Comparison of ENCODE assay signal across 1 cellular context in the genomic region with DNA sequence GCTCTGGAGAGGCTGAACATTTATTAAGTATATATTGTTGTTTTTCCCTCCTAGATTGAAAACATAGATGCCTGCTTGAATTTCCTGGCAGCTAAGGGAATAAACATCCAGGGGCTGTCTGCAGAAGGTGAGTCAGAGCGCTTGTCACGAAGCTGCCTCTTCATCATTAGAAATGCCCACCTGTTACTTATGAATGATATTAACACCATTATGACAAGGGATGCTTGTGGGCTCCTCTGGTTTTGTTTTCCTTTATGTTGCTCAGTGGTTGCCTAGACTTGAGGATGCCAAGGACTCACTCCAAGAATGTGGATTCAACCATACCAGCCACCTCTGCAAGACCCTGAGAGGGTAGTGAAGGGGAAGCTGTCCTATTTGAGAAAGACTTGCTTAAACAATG.
TF ChIP-seq lines count a peak whose summit lies in the region.

No MANE protein-coding gene starts in this region.

TF ChIP-seq in SK-N-SH treated with all-trans-retinoic acid at 6 μM for 48 hours, 23 proteins besides CTCF, POLR2A, EP300 and RAD21 (continued from another document):
- TF ChIP-seq ZNF565 (CRISPR knock-in tag; conservative IDR thresholded peaks at IDR 0.05; ENCODE audit: low read depth) (no peak), ESRRG (CRISPR knock-in tag; IDR thresholded peaks at IDR 0.05) (no peak), BACH2 (CRISPR knock-in tag; IDR thresholded peaks at IDR 0.05; ENCODE audit: borderline replicate concordance) (no peak)
- TF ChIP-seq, protein P1, sequence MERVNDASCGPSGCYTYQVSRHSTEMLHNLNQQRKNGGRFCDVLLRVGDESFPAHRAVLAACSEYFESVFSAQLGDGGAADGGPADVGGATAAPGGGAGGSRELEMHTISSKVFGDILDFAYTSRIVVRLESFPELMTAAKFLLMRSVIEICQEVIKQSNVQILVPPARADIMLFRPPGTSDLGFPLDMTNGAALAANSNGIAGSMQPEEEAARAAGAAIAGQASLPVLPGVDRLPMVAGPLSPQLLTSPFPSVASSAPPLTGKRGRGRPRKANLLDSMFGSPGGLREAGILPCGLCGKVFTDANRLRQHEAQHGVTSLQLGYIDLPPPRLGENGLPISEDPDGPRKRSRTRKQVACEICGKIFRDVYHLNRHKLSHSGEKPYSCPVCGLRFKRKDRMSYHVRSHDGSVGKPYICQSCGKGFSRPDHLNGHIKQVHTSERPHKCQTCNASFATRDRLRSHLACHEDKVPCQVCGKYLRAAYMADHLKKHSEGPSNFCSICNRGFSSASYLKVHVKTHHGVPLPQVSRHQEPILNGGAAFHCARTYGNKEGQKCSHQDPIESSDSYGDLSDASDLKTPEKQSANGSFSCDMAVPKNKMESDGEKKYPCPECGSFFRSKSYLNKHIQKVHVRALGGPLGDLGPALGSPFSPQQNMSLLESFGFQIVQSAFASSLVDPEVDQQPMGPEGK (CRISPR knock-in tag; IDR thresholded peaks at IDR 0.05; ENCODE audit: borderline replicate concordance), result no peak
TF ChIP-seq in SK-N-SH treated with all-trans-retinoic acid at 6 μM for 48 hours: peak in this region for 0.
